ENCODE assay signal across 24 cellular contexts in genomic region chr1:246270236-246270635, GRCh38.
DNase-seq lines count a peak whose midpoint lies in the region; ATAC-seq, FAIRE-seq and TF ChIP-seq lines count a peak whose summit lies in the region.
"Had no signal": no experiment of that assay in that cellular context is flagged by ENCODE, and none has a peak within 500 bp of the region (broad histone marks: within the 10 kb centered on the region; RNA-seq: fewer than 3 reads in every experiment).

No MANE protein-coding gene starts in this region.

- no peaks in the 10 kb centered on the region for H3K27me3 Mint-ChIP-seq in T-helper 2 cell treated with Interferon-gamma antibody and Interleukin-4, amounts not matched to agents 5 μg/mL and 100 μg/mL, for 36 hours (ENCODE audit: low read depth)
- H3K27me3 Mint-ChIP-seq in CD4-positive, alpha-beta T cell: no peaks in the 10 kb centered on the region
- no peaks in the 10 kb centered on the region for H3K27me3 Mint-ChIP-seq in natural killer cell (ENCODE audit: low read depth in 2 of 2)
- H3K27me3 Mint-ChIP-seq: activated naive CD8-positive, alpha-beta T cell treated with anti-CD3 and anti-CD28 coated beads, Interleukin-2, amount 10 ng/mL, durations not matched to agents 7 days and 5 days; activated T-helper 17 cell treated with anti-CD3 and anti-CD28 coated beads, Interleukin-2, amount 50 U/mL, for 72 hours had no signal

- H3K4me1 Mint-ChIP-seq in T-helper 2 cell treated with Interferon-gamma antibody and Interleukin-4, amounts not matched to agents 5 μg/mL and 100 μg/mL, for 36 hours (ENCODE audit: low read depth): no peaks in the 10 kb centered on the region
- H3K4me1 Mint-ChIP-seq in CD4-positive, alpha-beta T cell (ENCODE audit: low read depth): no peaks in the 10 kb centered on the region
- H3K4me1 Mint-ChIP-seq in natural killer cell: no peaks in the 10 kb centered on the region
- H3K4me1 Mint-ChIP-seq: activated naive CD8-positive, alpha-beta T cell treated with anti-CD3 and anti-CD28 coated beads, Interleukin-2, amount 10 ng/mL, durations not matched to agents 7 days and 5 days; activated T-helper 17 cell treated with anti-CD3 and anti-CD28 coated beads, Interleukin-2, amount 50 U/mL, for 72 hours; nephron had no signal

- DNase-seq in T-helper 2 cell treated with Interferon-gamma antibody and Interleukin-4, amounts not matched to agents 5 μg/mL and 100 μg/mL, for 36 hours (ENCODE audit: low spot score): no peak
- DNase-seq in CD4-positive, alpha-beta T cell: no peak
- no peak for DNase-seq in natural killer cell
- DNase-seq: activated CD4-positive, CD25-positive, alpha-beta regulatory T cell treated with anti-CD3 and anti-CD28 coated beads, Interleukin-2, amount 50 U/mL, for 72 hours; activated naive CD8-positive, alpha-beta T cell treated with anti-CD3 and anti-CD28 coated beads, Interleukin-2, amount 10 ng/mL, durations not matched to agents 7 days and 5 days; body of pancreas; CD8-positive, alpha-beta T cell; DMS79 treated with DMSO at 0.1 percent for 48 hours; glutamatergic neuron; IMR-90; left colon; NCI-H146; NCI-H345; SK-N-SH; stimulated activated CD4-positive, alpha-beta T cell treated with anti-CD3 and anti-CD28 coated beads, Interleukin-2, amount 100 ng/mL, for 24 hours; stimulated activated naive CD8-positive, alpha-beta T cell treated with anti-CD3 and anti-CD28 coated beads, Interleukin-15, Interleukin-2, amounts not matched to agents 100 U/mL and 50 U/mL, for 24 hours; tibial artery had no signal

- no peak overlapping the region for H3K4me3 Mint-ChIP-seq in T-helper 2 cell treated with Interferon-gamma antibody and Interleukin-4, amounts not matched to agents 5 μg/mL and 100 μg/mL, for 36 hours
- H3K4me3 Mint-ChIP-seq in CD4-positive, alpha-beta T cell: no peak overlapping the region
- H3K4me3 Mint-ChIP-seq in natural killer cell: no peak overlapping the region
- H3K4me3 Mint-ChIP-seq: activated naive CD8-positive, alpha-beta T cell treated with anti-CD3 and anti-CD28 coated beads, Interleukin-2, amount 10 ng/mL, durations not matched to agents 7 days and 5 days; activated T-helper 17 cell treated with anti-CD3 and anti-CD28 coated beads, Interleukin-2, amount 50 U/mL, for 72 hours; CD8-positive, alpha-beta T cell; nephron had no signal

- ATAC-seq in GM19043 (IDR thresholded peaks at IDR 0.05; ENCODE audit: low read depth, unreplicated experiment) (peak; percentile 90), HG02623 (IDR thresholded peaks at IDR 0.05; ENCODE audit: unreplicated experiment) (peak; percentile 41), HG03175 (IDR thresholded peaks at IDR 0.05; ENCODE audit: unreplicated experiment) (peak; percentile 86), HG03025 (IDR thresholded peaks at IDR 0.05; ENCODE audit: low FRiP score, unreplicated experiment) (no peak), natural killer cell (no peak)
- ATAC-seq in CD4-positive, alpha-beta T cell (ENCODE audit: poor library complexity): no peak
- ATAC-seq: activated T-helper 17 cell treated with anti-CD3 and anti-CD28 coated beads, Interleukin-2, amount 50 U/mL, for 72 hours; body of pancreas; CD8-positive, alpha-beta T cell; left colon; stimulated activated naive CD8-positive, alpha-beta T cell treated with anti-CD3 and anti-CD28 coated beads, Interleukin-15, Interleukin-2, amounts not matched to agents 100 U/mL and 50 U/mL, for 24 hours had no signal

- intact Hi-C loops in CD4-positive, alpha-beta T cell (cut with DNase I, micrococcal nuclease): no loop called here
- intact Hi-C loops in natural killer cell (cut with micrococcal nuclease): no loop called here

- no peak overlapping the region for H3K27ac ChIP-seq in CD4-positive, alpha-beta T cell (ENCODE audit: low read depth, low read length)
- H3K27ac ChIP-seq: body of pancreas, tibial artery had no signal

- TF ChIP-seq CTCF in CD4-positive, alpha-beta T cell (IDR thresholded peaks at IDR 0.05): no peak
- no peak for TF ChIP-seq CTCF in natural killer cell (IDR thresholded peaks at IDR 0.05)

- H3K27me3 ChIP-seq in CD4-positive, alpha-beta T cell (ENCODE audit: control insufficient read depth, insufficient read depth, low read length): no peaks in the 10 kb centered on the region
- H3K27me3 ChIP-seq: body of pancreas, tibial artery had no signal

- CTCF ChIA-PET in CD4-positive, alpha-beta T cell (lab: Charles Lee): no interaction called here

- no peaks in the 10 kb centered on the region for H3K9me3 ChIP-seq in CD4-positive, alpha-beta T cell (ENCODE audit: control insufficient read depth, low read length)
- H3K9me3 ChIP-seq: body of pancreas, SK-N-SH, tibial artery had no signal

- no peaks in the 10 kb centered on the region for H3K36me3 Mint-ChIP-seq in T-helper 2 cell treated with Interferon-gamma antibody and Interleukin-4, amounts not matched to agents 5 μg/mL and 100 μg/mL, for 36 hours (ENCODE audit: low read depth)
- peaks cover 47% of the 10 kb centered on the region for H3K36me3 Mint-ChIP-seq in CD4-positive, alpha-beta T cell (ENCODE audit: low read depth)
- H3K36me3 Mint-ChIP-seq in natural killer cell: no peaks in the 10 kb centered on the region

- no peak overlapping the region for H3K27ac Mint-ChIP-seq in T-helper 2 cell treated with Interferon-gamma antibody and Interleukin-4, amounts not matched to agents 5 μg/mL and 100 μg/mL, for 36 hours
- no peak overlapping the region for H3K27ac Mint-ChIP-seq in CD4-positive, alpha-beta T cell
- H3K27ac Mint-ChIP-seq in natural killer cell: no peak overlapping the region
- H3K27ac Mint-ChIP-seq: activated naive CD8-positive, alpha-beta T cell treated with anti-CD3 and anti-CD28 coated beads, Interleukin-2, amount 10 ng/mL, durations not matched to agents 7 days and 5 days; activated T-helper 17 cell treated with anti-CD3 and anti-CD28 coated beads, Interleukin-2, amount 50 U/mL, for 72 hours; CD8-positive, alpha-beta T cell; nephron had no signal

- POLR2A ChIA-PET in CD4-positive, alpha-beta T cell (lab: Charles Lee): no interaction called here

- FAIRE-seq in TTC549 (lab: Jason Lieb, UNC): peak; percentile 49

- H3K9me3 Mint-ChIP-seq in T-helper 2 cell treated with Interferon-gamma antibody and Interleukin-4, amounts not matched to agents 5 μg/mL and 100 μg/mL, for 36 hours: no peaks in the 10 kb centered on the region
- peaks cover 7% of the 10 kb centered on the region for H3K9me3 Mint-ChIP-seq in CD4-positive, alpha-beta T cell
- H3K9me3 Mint-ChIP-seq in natural killer cell: no peaks in the 10 kb centered on the region
- H3K9me3 Mint-ChIP-seq: activated naive CD8-positive, alpha-beta T cell treated with anti-CD3 and anti-CD28 coated beads, Interleukin-2, amount 10 ng/mL, durations not matched to agents 7 days and 5 days; nephron had no signal

Comparison
In these comparisons a context has a peak if more than half of its experiments do, and no peak if none do; other contexts are left out.
1. ATAC-seq: peak in GM19043 (single experiment), HG02623 (single experiment) and HG03175 (single experiment); none in HG03025 (single experiment), CD4-positive, alpha-beta T cell (single experiment) and natural killer cell (0 of 3).